In genomic region chr22:20106849-20107237, GRCh38 we compare ENCODE assay signal across 1 cellular context.
TF ChIP-seq lines count a peak whose summit lies in the region.

No MANE protein-coding gene starts in this region.

TF ChIP-seq in K562, 482 proteins besides CTCF, POLR2A, EP300 and RAD21 (continues in another document):
- TF ChIP-seq ZC3H4 (CRISPR knock-in tag; IDR thresholded peaks at IDR 0.05; ENCODE audit: borderline replicate concordance) (no peak), MED1 (CRISPR knock-in tag; IDR thresholded peaks at IDR 0.05; ENCODE audit: borderline replicate concordance) (no peak), KDM1A (IDR thresholded peaks at IDR 0.05) (no peak), ZNF318 (IDR thresholded peaks at IDR 0.05; ENCODE audit: borderline replicate concordance in 1 of 2, low read depth in 1 of 2) (no peak), TSC22D4 (tag; IDR thresholded peaks at IDR 0.05) (0 out of 2 replicates have a peak, but pooled peaks have one; percentile 47), POLR2AphosphoS2 (IDR thresholded peaks at IDR 0.05; ENCODE audit: low read length) (no peak; the same call in 1 of the 2 replicates), SUPT5H (IDR thresholded peaks at IDR 0.05) (peak; percentile 33; the same call in 1 of the 2 replicates), HNRNPLL (IDR thresholded peaks at IDR 0.05; ENCODE audit: low read depth, low read length, poor library complexity, severe bottlenecking) (no peak), HDAC6 (IDR thresholded peaks at IDR 0.05; ENCODE audit: low read depth, low read length) (no peak), BDP1 (IDR thresholded peaks at IDR 0.05; ENCODE audit: insufficient read depth, insufficient read length) (no peak), CTCFL (IDR thresholded peaks at IDR 0.05; ENCODE audit: borderline replicate concordance, insufficient read depth, low read depth, low read length, poor library complexity, severe bottlenecking) (no peak), ZEB2 (IDR thresholded peaks at IDR 0.05) (no peak), CHD7 (IDR thresholded peaks at IDR 0.05; ENCODE audit: low read depth, low read length) (peak; percentile 14), RBFOX2 (IDR thresholded peaks at IDR 0.05; ENCODE audit: low read depth, low read length) (peak; percentile 36; the same call in 1 of the 2 replicates), SRF (CRISPR knock-in tag; IDR thresholded peaks at IDR 0.05) (no peak), PATZ1 (CRISPR knock-in tag; IDR thresholded peaks at IDR 0.05; ENCODE audit: borderline replicate concordance) (no peak)
